ENCODE assay signal across 18 cellular contexts in the genomic region with DNA sequence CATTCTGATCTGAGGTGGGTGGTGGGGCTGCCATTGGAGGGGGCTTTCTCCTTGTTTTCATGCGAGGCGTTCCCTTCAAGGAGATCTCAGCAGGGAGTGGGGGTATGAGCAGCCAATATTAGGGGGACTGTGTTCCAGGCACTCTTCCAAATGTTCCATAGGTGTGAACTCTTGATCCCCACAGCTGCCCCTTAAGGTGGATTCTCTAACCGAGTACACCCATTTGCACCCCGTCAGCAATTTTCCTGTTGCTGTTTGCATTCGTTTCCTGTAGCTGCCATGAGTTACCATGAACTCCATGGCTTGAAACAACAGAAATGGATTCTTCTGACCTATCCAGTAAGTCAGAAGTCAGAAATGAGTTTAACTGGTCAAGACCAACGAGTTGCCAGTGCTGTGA. TPM values are rescaled to one million over a fixed set of nuclear protein-coding genes. Genes with fewer than 3 reads are reported as not detected.
DNase-seq lines count a peak whose midpoint lies in the region; ATAC-seq and TF ChIP-seq lines count a peak whose summit lies in the region.
"Had no signal": no experiment of that assay in that cellular context is flagged by ENCODE, and none has a peak within 500 bp of the region (broad histone marks: within the 10 kb centered on the region; RNA-seq: fewer than 3 reads in every experiment).

No MANE protein-coding gene starts in this region.

- POLR2A ChIA-PET in IMR-90 (lab: Charles Lee; ENCODE audit: unreplicated experiment) = no interaction called here

- H2BK120ac ChIP-seq in IMR-90 (ENCODE audit: low read depth, low read length) = no peak overlapping the region

- no peak overlapping the region for H3K18ac ChIP-seq in IMR-90 (ENCODE audit: low read depth, low read length)

- no peak overlapping the region for H2BK15ac ChIP-seq in IMR-90 (ENCODE audit: low read depth, low read length)

- no peaks in the 10 kb centered on the region for H3K79me1 ChIP-seq in IMR-90 (ENCODE audit: low read depth in 1 of 2, low read length in 2 of 2)

- H3K4me3 ChIP-seq in IMR-90 (ENCODE audit: insufficient read depth, low read depth, low read length) (no peak overlapping the region), body of pancreas (no peak overlapping the region), mucosa of rectum (ENCODE audit: low read length in 2 of 2) (no peak overlapping the region), transverse colon (no peak overlapping the region), psoas muscle (no peak overlapping the region)
- H3K4me3 ChIP-seq: GM23248 had no signal

- no peak overlapping the region for H2BK5ac ChIP-seq in IMR-90 (ENCODE audit: low read depth, low read length, poor library complexity, severe bottlenecking)

- H3K9me3 ChIP-seq in IMR-90 (ENCODE audit: control insufficient read depth, insufficient read depth, low read length) (no peaks in the 10 kb centered on the region; the same call in 1 of the 2 replicates), body of pancreas (no peaks in the 10 kb centered on the region), mucosa of rectum (ENCODE audit: control insufficient read depth in 2 of 2, low read length in 2 of 2) (no peaks in the 10 kb centered on the region), transverse colon (no peaks in the 10 kb centered on the region), psoas muscle (no peaks in the 10 kb centered on the region)

- H3K9ac ChIP-seq in IMR-90 (ENCODE audit: low read depth, low read length) (no peak overlapping the region), mucosa of rectum (ENCODE audit: low read depth in 1 of 2, low read length in 2 of 2) (no peak overlapping the region)
- H3K9ac ChIP-seq: GM23248 had no signal

- H3K4me1 ChIP-seq in IMR-90 (ENCODE audit: control insufficient read depth, insufficient read depth, low read length) = peaks cover 5% of the 10 kb centered on the region; the same call in 1 of the 2 replicates
- peaks cover 52% of the 10 kb centered on the region for H3K4me1 ChIP-seq in body of pancreas
- peaks cover 33 to 67% of the 10 kb centered on the region in 2 donors for H3K4me1 ChIP-seq in mucosa of rectum (ENCODE audit: control insufficient read depth in 2 of 2, insufficient read depth in 2 of 2, low read length in 2 of 2)
- H3K4me1 ChIP-seq in transverse colon = peaks cover 14 to 56% (median 50%) of the 10 kb centered on the region in 4 donors
- H3K4me1 ChIP-seq in psoas muscle = no peaks in the 10 kb centered on the region

- H3K23ac ChIP-seq in IMR-90 (ENCODE audit: low read depth, low read length) = no peak overlapping the region

- CTCF ChIA-PET in IMR-90 (lab: Yijun Ruan, JAX) = interaction anchor here (1.8 kb wide), 1 partner anchor 10 kb away, joined by 6 read pairs; a partner anchor contains a TSS

- H4K20me1 ChIP-seq in IMR-90 (ENCODE audit: insufficient read depth, low read length) = no peaks in the 10 kb centered on the region

- 77% methylated on average over 3 of the region's 6 CpGs; no CpG with 5 or more reads in 1 of the 2 experiments for WGBS in IMR-90 (ENCODE audit: extremely low coverage in 2 of 2, insufficient read length in 1 of 2), 2 experiments
- WGBS in body of pancreas, 2 donors = 85 to 91% methylated on average over 4 to 6 of the region's 6 CpGs
- WGBS in transverse colon (ENCODE audit: low coverage in 1 of 2), 2 donors = 17 to 83% methylated on average over 1 to 6 of the region's 6 CpGs
- WGBS in psoas muscle, 3 donors = 80 to 87% (median 83%) methylated on average over 6 of the region's 6 CpGs

- in situ Hi-C loops in IMR-90 (cut with MboI; ENCODE audit: low sequenced_read_pairs) (no loop called here), transverse colon (cut with MboI; ENCODE audit: low pct_ligation_motif_present in 1 of 4, low pct_unique_long_range_greater_than_20kb in 1 of 4, low sequenced_read_pairs in 3 of 4) (loop anchor here in 1 of 4 donors (25.0 kb wide), 1 partner anchor 124 kb away; a partner anchor contains a TSS)

- H3K56ac ChIP-seq in IMR-90 (ENCODE audit: extremely low read depth, insufficient read depth, low read length) = no peak overlapping the region

- H3K27me3 ChIP-seq in IMR-90 (ENCODE audit: control insufficient read depth, insufficient read depth, low read length) (peaks cover 8% of the 10 kb centered on the region), body of pancreas (no peaks in the 10 kb centered on the region), mucosa of rectum (ENCODE audit: control insufficient read depth in 2 of 2, insufficient read depth in 2 of 2, low read length in 2 of 2) (no peaks in the 10 kb centered on the region), transverse colon (no peaks in the 10 kb centered on the region), psoas muscle (ENCODE audit: insufficient read depth in 3 of 3, low read length in 2 of 3) (no peaks in the 10 kb centered on the region)

- no peak for TF ChIP-seq EP300 in transverse colon (IDR thresholded peaks at IDR 0.05; ENCODE audit: low read depth)

- intact Hi-C loops in IMR-90 (cut with micrococcal nuclease) (no loop called here), body of pancreas (cut with DNase I) (no loop called here), transverse colon (cut with DNase I; ENCODE audit: low total_unique reads) (no loop called here), psoas muscle (cut with DNase I) (no loop called here)

- no peak overlapping the region for H3K4me2 ChIP-seq in IMR-90 (ENCODE audit: low read depth, low read length)

- no peak overlapping the region for H2AK9ac ChIP-seq in IMR-90 (replicated peaks; ENCODE audit: low read depth, low read length, poor library complexity)

- H4K91ac ChIP-seq in IMR-90 (ENCODE audit: insufficient read depth, low read depth, low read length) = no peak overlapping the region

- TF ChIP-seq RAD21 in IMR-90 (IDR thresholded peaks at IDR 0.05; ENCODE audit: low read length) = no peak

- H2AFZ ChIP-seq in IMR-90 (replicated peaks; ENCODE audit: low read length, poor library complexity) = no peak overlapping the region
- H2AFZ ChIP-seq: GM23248 had no signal

- no peak overlapping the region for H3K27ac ChIP-seq in IMR-90 (ENCODE audit: insufficient read depth, low read length)
- peak overlapping the region in 3 of 4 donors; percentile 96 to 99 (median 97) for H3K27ac ChIP-seq in body of pancreas
- H3K27ac ChIP-seq in mucosa of rectum (ENCODE audit: low read depth in 2 of 2, low read length in 2 of 2) = peak overlapping the region; percentile 96 to 99
- H3K27ac ChIP-seq in transverse colon = peak overlapping the region in 3 of 4 donors; percentile 88 to 93 (median 88)
- H3K27ac ChIP-seq in psoas muscle = no peak overlapping the region
- H3K27ac ChIP-seq: GM23248, HL-60 had no signal

- no peak overlapping the region for H3K14ac ChIP-seq in IMR-90 (replicated peaks; ENCODE audit: low read depth, low read length)

- no peak overlapping the region for H3K4ac ChIP-seq in IMR-90 (ENCODE audit: low read depth, low read length)

- H4K5ac ChIP-seq in IMR-90 (ENCODE audit: low read depth, low read length) = no peak overlapping the region

- H2BK20ac ChIP-seq in IMR-90 (ENCODE audit: low read depth, low read length) = no peak overlapping the region

- no peak overlapping the region for H4K8ac ChIP-seq in IMR-90 (ENCODE audit: low read depth in 2 of 2, low read length in 2 of 2)

- H3K9me1 ChIP-seq in IMR-90 (ENCODE audit: insufficient read depth, low read length) = no peaks in the 10 kb centered on the region

- dilution Hi-C loops in IMR-90 (cut with HindIII; ENCODE audit: low sequenced_read_pairs, unreplicated experiment) = no loop called here

- DNase-seq in IMR-90 (no peak), body of pancreas (no peak), transverse colon (no peak), NCI-H146 (lab: John Stamatoyannopoulos, UW) (no peak), psoas muscle (no peak)
- DNase-seq: CD8-positive, alpha-beta T cell; COR-L47; DND-41; GDM1; GM23248 had no signal

- TF ChIP-seq POLR2A in IMR-90 (IDR thresholded peaks at IDR 0.05; ENCODE audit: low read depth, low read length) = no peak
- no peak for TF ChIP-seq POLR2A in body of pancreas (IDR thresholded peaks at IDR 0.05)
- no peak for TF ChIP-seq POLR2A in transverse colon (IDR thresholded peaks at IDR 0.05)

- no peak for TF ChIP-seq CTCF in IMR-90 (conservative IDR thresholded peaks at IDR 0.05; ENCODE audit: low read depth, low read length)
- TF ChIP-seq CTCF in body of pancreas (IDR thresholded peaks at IDR 0.05) = no peak
- no peak for TF ChIP-seq CTCF in transverse colon (IDR thresholded peaks at IDR 0.05)
- no peak for TF ChIP-seq CTCF in psoas muscle (IDR thresholded peaks at IDR 0.05)

- H2AK5ac ChIP-seq in IMR-90 (ENCODE audit: low read depth, low read length) = no peak overlapping the region

- ATAC-seq in IMR-90 (ENCODE audit: low read depth) (no peak), body of pancreas (no peak), GM18858 (IDR thresholded peaks at IDR 0.05; ENCODE audit: unreplicated experiment) (no peak), psoas muscle (no peak)
- ATAC-seq: CD8-positive, alpha-beta T cell; HCT116 had no signal

- H3K36me3 ChIP-seq in IMR-90 (ENCODE audit: control insufficient read depth, insufficient read depth, low read length) (no peaks in the 10 kb centered on the region), body of pancreas (replicated peaks in 1 of 2; ENCODE audit: insufficient read depth in 1 of 2, low read depth in 2 of 2) (no peaks in the 10 kb centered on the region), mucosa of rectum (ENCODE audit: control insufficient read depth in 2 of 2, insufficient read depth in 2 of 2, low read length in 2 of 2) (no peaks in the 10 kb centered on the region), transverse colon (no peaks in the 10 kb centered on the region), psoas muscle (ENCODE audit: insufficient read depth in 1 of 2, low read depth in 1 of 2) (no peaks in the 10 kb centered on the region)

- BruUV-seq in IMR-90 (replicated peaks; lab: Mats Ljungman, UMichigan) = no TSS peak

RNA-seq across cellular contexts. Expression of a gene that starts 3.7 kb away (rescaled TPM):
- total RNA-seq in IMR-90 (2012; rRNA removed) (not detected in 2 replicates), body of pancreas (10 to 100 TPM; 36.6 to 63.3 TPM), transverse colon (100 to 1,000 TPM; 111 to 230 (median 182) TPM), psoas muscle (not detected)
- polyA plus RNA-seq in IMR-90 (2012; rRNA removed) (not detected in 2 replicates), psoas muscle (under 1 TPM in 2 of 3 donors, not detected in 1; 0.04 to 0.17 TPM)
- polyA plus RNA-seq in IMR-90 (2012; cell fraction: cytosol; rRNA removed) = not detected in 2 replicates
- not detected in 2 replicates for polyA plus RNA-seq in IMR-90 (2012; cell fraction: nucleus; rRNA removed; ENCODE audit: low replicate concordance)
- total RNA-seq: A673; CD8-positive, alpha-beta T cell; GM23248 had no signal
- polyA plus RNA-seq: BJ, CD14-positive monocyte, GM23248, IgD-negative memory B cell had no signal

RNA-seq across cellular contexts. Expression of a gene that starts 9.5 kb away (rescaled TPM):
- total RNA-seq in IMR-90 (2012; rRNA removed) = 56.7 and 75.3 TPM in 2 replicates
- polyA plus RNA-seq in IMR-90 (2012; rRNA removed) = 138 and 153 TPM in 2 replicates
- polyA plus RNA-seq in IMR-90 (2012; cell fraction: cytosol; rRNA removed) = 46.3 and 96.7 TPM in 2 replicates
- 1,289 and 1,731 TPM in 2 replicates for polyA plus RNA-seq in IMR-90 (2012; cell fraction: nucleus; rRNA removed; ENCODE audit: low replicate concordance)
- total RNA-seq in body of pancreas = 100 to 1,000 TPM; 209 to 588 TPM
- total RNA-seq in transverse colon = 100 to 1,000 TPM; 159 to 540 (median 296) TPM
- total RNA-seq in psoas muscle = 10 to 100 TPM; 21.0 to 44.1 (median 34.5) TPM
- 10 to 100 TPM; 25.4 to 29.9 (median 25.6) TPM for polyA plus RNA-seq in psoas muscle

RNA-seq across cellular contexts. Expression of a gene that starts 20.0 kb away (rescaled TPM):
- total RNA-seq in IMR-90 (2012; rRNA removed) = 32.5 and 34.1 TPM in 2 replicates
- polyA plus RNA-seq in IMR-90 (2012; rRNA removed) = 13.6 and 13.9 TPM in 2 replicates
- polyA plus RNA-seq in IMR-90 (2012; cell fraction: cytosol; rRNA removed) = 11.0 and 37.1 TPM in 2 replicates
- polyA plus RNA-seq in IMR-90 (2012; cell fraction: nucleus; rRNA removed; ENCODE audit: low replicate concordance) = 5.8 and 9.0 TPM in 2 replicates
- 10 to 100 TPM; 27.8 to 55.4 TPM for total RNA-seq in body of pancreas
- total RNA-seq in transverse colon = 10 to 100 TPM in 3 of 4 donors, 1 to 10 TPM in 1; 7.4 to 83.8 (median 31.6) TPM
- total RNA-seq in psoas muscle = 10 to 100 TPM; 28.2 to 42.3 (median 33.8) TPM
- polyA plus RNA-seq in psoas muscle = 10 to 100 TPM; 12.0 to 30.0 (median 12.8) TPM

Comparison
In these comparisons a context has a peak if more than half of its experiments do, and no peak if none do; other contexts are left out.
1. H3K27ac ChIP-seq: peak in body of pancreas (3 of 4), mucosa of rectum (2 of 2) and transverse colon (3 of 4); none in IMR-90 (single experiment) and psoas muscle (single experiment).
2. RNA of a gene that starts 3.7 kb away (total RNA-seq): 111 to 230 TPM in transverse colon and 36.6 to 63.3 TPM in body of pancreas; not detected in IMR-90 and not detected in psoas muscle; every median in the first group is over 10 times any median in the second.